13 cellular contexts compared by ENCODE assay signal in genomic region chr3:1987983-1988382, GRCh38.
DNase-seq lines count a peak whose midpoint lies in the region; ATAC-seq and TF ChIP-seq lines count a peak whose summit lies in the region.
"Had no signal": no experiment of that assay in that cellular context is flagged by ENCODE, and none has a peak within 500 bp of the region (broad histone marks: within the 10 kb centered on the region; RNA-seq: fewer than 3 reads in every experiment).

No MANE protein-coding gene starts in this region.

- H3K9me3 Mint-ChIP-seq in activated T-helper 2 cell treated with anti-CD3 and anti-CD28 coated beads, Interferon-gamma antibody, Interleukin-2, Interleukin-4, amounts not matched to agents 10 μg/mL and 5 μg/mL and 100 μg/mL, durations not matched to agents 14 hours and 24 hours and 36 hours, result no peaks in the 10 kb centered on the region

- H3K27ac Mint-ChIP-seq in activated T-helper 2 cell treated with anti-CD3 and anti-CD28 coated beads, Interferon-gamma antibody, Interleukin-2, Interleukin-4, amounts not matched to agents 10 μg/mL and 5 μg/mL and 100 μg/mL, durations not matched to agents 14 hours and 24 hours and 36 hours, result no peak overlapping the region

- no peaks in the 10 kb centered on the region for H3K4me1 ChIP-seq in prostate gland (replicated peaks)

- H3K27me3 ChIP-seq in prostate gland (replicated peaks; ENCODE audit: insufficient read depth), result no peaks in the 10 kb centered on the region

- no peak overlapping the region for H3K27ac ChIP-seq in prostate gland
- H3K27ac ChIP-seq: thoracic aorta had no signal

- no peak for ATAC-seq in HG03097 (IDR thresholded peaks at IDR 0.05; ENCODE audit: low FRiP score, unreplicated experiment)

- H3K4me3 ChIP-seq in fibroblast of pulmonary artery (replicated peaks; ENCODE audit: low read depth, low read length) (no peak overlapping the region), prostate gland (no peak overlapping the region)
- H3K4me3 ChIP-seq: thoracic aorta had no signal

- no peaks in the 10 kb centered on the region for H3K4me1 Mint-ChIP-seq in activated T-helper 2 cell treated with anti-CD3 and anti-CD28 coated beads, Interferon-gamma antibody, Interleukin-2, Interleukin-4, amounts not matched to agents 10 μg/mL and 5 μg/mL and 100 μg/mL, durations not matched to agents 14 hours and 24 hours and 36 hours (ENCODE audit: low read depth)
- H3K4me1 Mint-ChIP-seq: central memory CD8-positive, alpha-beta T cell had no signal

- H3K9me3 ChIP-seq in prostate gland, result no peaks in the 10 kb centered on the region
- H3K9me3 ChIP-seq: thoracic aorta had no signal

- no peaks in the 10 kb centered on the region for H3K27me3 Mint-ChIP-seq in activated T-helper 2 cell treated with anti-CD3 and anti-CD28 coated beads, Interferon-gamma antibody, Interleukin-2, Interleukin-4, amounts not matched to agents 10 μg/mL and 5 μg/mL and 100 μg/mL, durations not matched to agents 14 hours and 24 hours and 36 hours (ENCODE audit: low read depth)
- H3K27me3 Mint-ChIP-seq: central memory CD8-positive, alpha-beta T cell had no signal

- WGBS in prostate gland, result 41% methylated on average over 3 of the region's 3 CpGs

- TF ChIP-seq POLR2A in prostate gland (IDR thresholded peaks at IDR 0.05), result no peak

- peak; percentile 11 for DNase-seq in NCI-H1105 treated with DMSO at 0.1 percent for 48 hours (lab: John Stamatoyannopoulos, UW)
- DNase-seq in NCI-H1105 (lab: John Stamatoyannopoulos, UW), result no peak
- peak; percentile 61 for DNase-seq in OCI-M1 (lab: John Stamatoyannopoulos, UW)
- peak; percentile 14 for DNase-seq in fibroblast of pulmonary artery (ENCODE audit: low read depth)
- peak; percentile 58 for DNase-seq in renal cortical epithelial cell (ENCODE audit: low read depth)
- DNase-seq in activated T-helper 2 cell treated with anti-CD3 and anti-CD28 coated beads, Interferon-gamma antibody, Interleukin-2, Interleukin-4, amounts not matched to agents 10 μg/mL and 5 μg/mL and 100 μg/mL, durations not matched to agents 14 hours and 24 hours and 36 hours (ENCODE audit: low spot score), result no peak
- no peak for DNase-seq in prostate gland (ENCODE audit: low spot score)
- DNase-seq: activated T-cell treated with anti-CD3 and anti-CD28 coated beads, Interleukin-2, amount 50 U/mL, for 1 hour; GF-D8; NCI-H446 had no signal

- intact Hi-C loops in activated T-helper 2 cell treated with anti-CD3 and anti-CD28 coated beads, Interferon-gamma antibody, Interleukin-2, Interleukin-4, amounts not matched to agents 10 μg/mL and 5 μg/mL and 100 μg/mL, durations not matched to agents 14 hours and 24 hours and 36 hours (cut with micrococcal nuclease), result no loop called here
- intact Hi-C loops in prostate gland (cut with DNase I), result no loop called here

- no peaks in the 10 kb centered on the region for H3K36me3 Mint-ChIP-seq in activated T-helper 2 cell treated with anti-CD3 and anti-CD28 coated beads, Interferon-gamma antibody, Interleukin-2, Interleukin-4, amounts not matched to agents 10 μg/mL and 5 μg/mL and 100 μg/mL, durations not matched to agents 14 hours and 24 hours and 36 hours (ENCODE audit: low read depth)

- TF ChIP-seq CTCF in fibroblast of pulmonary artery (IDR thresholded peaks at IDR 0.05; ENCODE audit: low read length, missing control alignments), result peak; percentile 14
- TF ChIP-seq CTCF in prostate gland (IDR thresholded peaks at IDR 0.05), result no peak

- no peaks in the 10 kb centered on the region for H3K36me3 ChIP-seq in prostate gland
- H3K36me3 ChIP-seq: thoracic aorta had no signal

- no peak overlapping the region for H3K4me3 Mint-ChIP-seq in activated T-helper 2 cell treated with anti-CD3 and anti-CD28 coated beads, Interferon-gamma antibody, Interleukin-2, Interleukin-4, amounts not matched to agents 10 μg/mL and 5 μg/mL and 100 μg/mL, durations not matched to agents 14 hours and 24 hours and 36 hours (ENCODE audit: low read depth)
- H3K4me3 Mint-ChIP-seq: central memory CD8-positive, alpha-beta T cell had no signal

Comparison
In these comparisons a context has a peak if more than half of its experiments do, and no peak if none do; other contexts are left out.
1. DNase-seq: peak in NCI-H1105 treated with DMSO at 0.1 percent for 48 hours (single experiment), OCI-M1 (single experiment), fibroblast of pulmonary artery (single experiment) and renal cortical epithelial cell (single experiment); none in NCI-H1105 (single experiment), activated T-helper 2 cell treated with anti-CD3 and anti-CD28 coated beads, Interferon-gamma antibody, Interleukin-2, Interleukin-4, amounts not matched to agents 10 μg/mL and 5 μg/mL and 100 μg/mL, durations not matched to agents 14 hours and 24 hours and 36 hours (single experiment) and prostate gland (single experiment).